2 cellular contexts compared by ENCODE assay signal in the genomic region with DNA sequence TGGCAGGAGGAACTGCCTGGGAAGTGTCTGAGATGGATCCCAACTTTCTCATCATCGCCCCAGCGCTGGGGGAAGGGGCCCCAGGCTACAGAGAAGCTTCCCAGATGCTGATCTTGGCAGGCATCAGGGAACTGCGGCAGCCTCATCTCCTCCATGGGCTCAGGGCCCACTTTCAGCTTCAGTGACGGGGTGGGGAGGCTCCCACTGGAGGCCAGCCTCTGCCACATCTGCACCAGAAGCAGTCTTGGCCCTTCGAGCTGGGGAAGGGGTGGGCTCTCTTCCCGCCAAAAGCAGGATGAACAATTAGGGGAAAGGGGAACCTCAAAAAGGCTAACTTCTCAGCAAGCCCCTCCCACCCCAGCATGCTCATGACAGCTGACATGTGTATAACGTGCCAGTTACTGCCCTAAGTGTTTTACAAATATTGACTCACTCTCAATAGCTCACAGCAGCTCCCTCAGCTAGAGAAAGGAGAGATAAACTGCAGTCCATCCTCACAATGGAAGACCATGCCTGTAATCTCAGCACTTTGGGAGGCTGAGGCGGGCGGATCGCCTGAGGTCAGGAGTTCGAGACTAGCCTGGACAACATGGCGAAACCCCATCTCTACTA.
TF ChIP-seq lines count a peak whose summit lies in the region.

No MANE protein-coding gene starts in this region.

TF ChIP-seq in HepG2, 621 proteins besides CTCF, POLR2A, EP300 and RAD21 (continues in another document):
- TF ChIP-seq ATF4 (CRISPR knock-in tag; IDR thresholded peaks at IDR 0.05) (peak in 1 of 2 experiments; percentile 57; a peak in 2 of 4 replicates), ZNF431 (CRISPR knock-in tag; IDR thresholded peaks at IDR 0.05; ENCODE audit: borderline replicate concordance, low read depth) (peak; percentile 56; the same call in 1 of the 2 replicates), ZBTB14 (CRISPR knock-in tag; IDR thresholded peaks at IDR 0.05) (no peak), ISX (CRISPR knock-in tag; conservative IDR thresholded peaks at IDR 0.05) (no peak), ZNF646 (CRISPR knock-in tag; IDR thresholded peaks at IDR 0.05) (no peak), TARDBP (CRISPR knock-in tag; IDR thresholded peaks at IDR 0.05) (peak; percentile 51; the same call in 1 of the 2 replicates), FOXM1 (CRISPR knock-in tag; IDR thresholded peaks at IDR 0.05) (no peak), ZNF333 (CRISPR knock-in tag; IDR thresholded peaks at IDR 0.05; ENCODE audit: borderline replicate concordance) (0 out of 2 replicates have a peak, but pooled peaks have one; percentile 40), ATRX (CRISPR knock-in tag; IDR thresholded peaks at IDR 0.05; ENCODE audit: borderline replicate concordance) (no peak), SKIL (CRISPR knock-in tag; IDR thresholded peaks at IDR 0.05; ENCODE audit: borderline replicate concordance) (peak; percentile 66; the same call in 1 of the 2 replicates), STAG1 (CRISPR knock-in tag; IDR thresholded peaks at IDR 0.05) (no peak), TAF1 (CRISPR knock-in tag; IDR thresholded peaks at IDR 0.05) (no peak)
- TF ChIP-seq, protein P1, sequence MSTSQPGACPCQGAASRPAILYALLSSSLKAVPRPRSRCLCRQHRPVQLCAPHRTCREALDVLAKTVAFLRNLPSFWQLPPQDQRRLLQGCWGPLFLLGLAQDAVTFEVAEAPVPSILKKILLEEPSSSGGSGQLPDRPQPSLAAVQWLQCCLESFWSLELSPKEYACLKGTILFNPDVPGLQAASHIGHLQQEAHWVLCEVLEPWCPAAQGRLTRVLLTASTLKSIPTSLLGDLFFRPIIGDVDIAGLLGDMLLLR (CRISPR knock-in tag; IDR thresholded peaks at IDR 0.05): no peak

TF ChIP-seq in WTC11, 78 proteins besides CTCF, POLR2A, EP300 and RAD21:
- TF ChIP-seq NFE2L1 (CRISPR knock-in tag; IDR thresholded peaks at IDR 0.05) (no peak), OVOL2 (CRISPR knock-in tag; IDR thresholded peaks at IDR 0.05; ENCODE audit: borderline replicate concordance) (no peak), TP53 (CRISPR knock-in tag; IDR thresholded peaks at IDR 0.05) (no peak), ZNF317 (CRISPR knock-in tag; IDR thresholded peaks at IDR 0.05; ENCODE audit: borderline replicate concordance, low read depth) (no peak), JAZF1 (CRISPR knock-in tag; IDR thresholded peaks at IDR 0.05) (no peak), NFYB (CRISPR knock-in tag; conservative IDR thresholded peaks at IDR 0.05; ENCODE audit: low read depth) (no peak), ATF1 (CRISPR knock-in tag; IDR thresholded peaks at IDR 0.05) (no peak)
- TF ChIP-seq, protein P2, sequence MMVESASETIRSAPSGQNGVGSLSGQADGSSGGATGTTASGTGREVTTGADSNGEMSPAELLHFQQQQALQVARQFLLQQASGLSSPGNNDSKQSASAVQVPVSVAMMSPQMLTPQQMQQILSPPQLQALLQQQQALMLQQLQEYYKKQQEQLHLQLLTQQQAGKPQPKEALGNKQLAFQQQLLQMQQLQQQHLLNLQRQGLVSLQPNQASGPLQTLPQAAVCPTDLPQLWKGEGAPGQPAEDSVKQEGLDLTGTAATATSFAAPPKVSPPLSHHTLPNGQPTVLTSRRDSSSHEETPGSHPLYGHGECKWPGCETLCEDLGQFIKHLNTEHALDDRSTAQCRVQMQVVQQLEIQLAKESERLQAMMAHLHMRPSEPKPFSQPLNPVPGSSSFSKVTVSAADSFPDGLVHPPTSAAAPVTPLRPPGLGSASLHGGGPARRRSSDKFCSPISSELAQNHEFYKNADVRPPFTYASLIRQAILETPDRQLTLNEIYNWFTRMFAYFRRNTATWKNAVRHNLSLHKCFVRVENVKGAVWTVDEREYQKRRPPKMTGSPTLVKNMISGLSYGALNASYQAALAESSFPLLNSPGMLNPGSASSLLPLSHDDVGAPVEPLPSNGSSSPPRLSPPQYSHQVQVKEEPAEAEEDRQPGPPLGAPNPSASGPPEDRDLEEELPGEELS (CRISPR knock-in tag; IDR thresholded peaks at IDR 0.05): no peak
- TF ChIP-seq, protein P3, sequence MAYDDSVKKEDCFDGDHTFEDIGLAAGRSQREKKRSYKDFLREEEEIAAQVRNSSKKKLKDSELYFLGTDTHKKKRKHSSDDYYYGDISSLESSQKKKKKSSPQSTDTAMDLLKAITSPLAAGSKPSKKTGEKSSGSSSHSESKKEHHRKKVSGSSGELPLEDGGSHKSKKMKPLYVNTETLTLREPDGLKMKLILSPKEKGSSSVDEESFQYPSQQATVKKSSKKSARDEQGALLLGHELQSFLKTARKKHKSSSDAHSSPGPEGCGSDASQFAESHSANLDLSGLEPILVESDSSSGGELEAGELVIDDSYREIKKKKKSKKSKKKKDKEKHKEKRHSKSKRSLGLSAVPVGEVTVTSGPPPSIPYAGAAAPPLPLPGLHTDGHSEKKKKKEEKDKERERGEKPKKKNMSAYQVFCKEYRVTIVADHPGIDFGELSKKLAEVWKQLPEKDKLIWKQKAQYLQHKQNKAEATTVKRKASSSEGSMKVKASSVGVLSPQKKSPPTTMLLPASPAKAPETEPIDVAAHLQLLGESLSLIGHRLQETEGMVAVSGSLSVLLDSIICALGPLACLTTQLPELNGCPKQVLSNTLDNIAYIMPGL (CRISPR knock-in tag; IDR thresholded peaks at IDR 0.05): no peak
TF ChIP-seq in WTC11: peak in this region for 0.
